1 cellular context compared by ENCODE assay signal in genomic region chr22:39003165-39003638, GRCh38.
TF ChIP-seq lines count a peak whose summit lies in the region.

No MANE protein-coding gene starts in this region.

TF ChIP-seq in GM12878, 131 proteins besides CTCF, POLR2A, EP300 and RAD21 (continued from another document and continues in another):
- TF ChIP-seq CBX3 (IDR thresholded peaks at IDR 0.05; ENCODE audit: borderline replicate concordance, low read depth): no peak
- no peak for TF ChIP-seq ZNF622 (IDR thresholded peaks at IDR 0.05)
- TF ChIP-seq FOXK2 (IDR thresholded peaks at IDR 0.05): no peak
- no peak for TF ChIP-seq SIN3A (IDR thresholded peaks at IDR 0.05; ENCODE audit: low read depth, low read length)
- TF ChIP-seq LARP7 (IDR thresholded peaks at IDR 0.05): no peak
- no peak for TF ChIP-seq NR2C1 (IDR thresholded peaks at IDR 0.05)
- TF ChIP-seq TCF12 (IDR thresholded peaks at IDR 0.05; ENCODE audit: low read depth, low read length): 0 out of 2 replicates have a peak, but pooled peaks have one; percentile 65
- TF ChIP-seq HCFC1 (IDR thresholded peaks at IDR 0.05; ENCODE audit: low read length): no peak
- no peak for TF ChIP-seq BRCA1 (IDR thresholded peaks at IDR 0.05; ENCODE audit: low read depth, low read length)
- peak; percentile 69 for TF ChIP-seq EED (IDR thresholded peaks at IDR 0.05; ENCODE audit: low read depth)
- no peak for TF ChIP-seq HDAC6 (IDR thresholded peaks at IDR 0.05; ENCODE audit: unreplicated experiment)
- TF ChIP-seq FOXM1 (IDR thresholded peaks at IDR 0.05; ENCODE audit: low read depth, low read length): no peak
- no peak for TF ChIP-seq BCL11A (IDR thresholded peaks at IDR 0.05; ENCODE audit: low read depth, low read length)
- no peak for TF ChIP-seq ZBTB33 (IDR thresholded peaks at IDR 0.05)
- 0 out of 2 replicates have a peak, but pooled peaks have one; percentile 18 for TF ChIP-seq ATF7 (IDR thresholded peaks at IDR 0.05; ENCODE audit: low read depth)
- TF ChIP-seq MTA3 (IDR thresholded peaks at IDR 0.05; ENCODE audit: borderline replicate concordance, low read length): no peak
- no peak for TF ChIP-seq KDM1A (IDR thresholded peaks at IDR 0.05; ENCODE audit: borderline replicate concordance)
- no peak for TF ChIP-seq RELA (IDR thresholded peaks at IDR 0.05; ENCODE audit: borderline replicate concordance, partially characterized antibody)
- TF ChIP-seq KAT2A (conservative IDR thresholded peaks at IDR 0.05; ENCODE audit: control insufficient read depth, low read depth, low read length): no peak
- TF ChIP-seq ZBED1 (IDR thresholded peaks at IDR 0.05; ENCODE audit: borderline replicate concordance): no peak
- TF ChIP-seq BMI1 (IDR thresholded peaks at IDR 0.05; ENCODE audit: borderline replicate concordance): no peak
- TF ChIP-seq SUPT20H (IDR thresholded peaks at IDR 0.05; ENCODE audit: borderline replicate concordance, control insufficient read depth, low read depth, low read length): no peak
- no peak for TF ChIP-seq NFIC (IDR thresholded peaks at IDR 0.05; ENCODE audit: low read depth, low read length)
- no peak for TF ChIP-seq ZZZ3 (IDR thresholded peaks at IDR 0.05; ENCODE audit: control insufficient read depth, insufficient read length, low read depth)
- TF ChIP-seq ZNF274 (IDR thresholded peaks at IDR 0.05; ENCODE audit: insufficient read depth, insufficient read length): no peak
- TF ChIP-seq NR2F1 (conservative IDR thresholded peaks at IDR 0.05): peak; percentile 63; the same call in 1 of the 2 replicates
- TF ChIP-seq ZNF217 (IDR thresholded peaks at IDR 0.05): no peak
- no peak for TF ChIP-seq CUX1 (IDR thresholded peaks at IDR 0.05; ENCODE audit: insufficient replicate concordance, low read depth, low read length)
- TF ChIP-seq KLF5 (IDR thresholded peaks at IDR 0.05; ENCODE audit: partially characterized antibody): no peak
- TF ChIP-seq CHD4 (IDR thresholded peaks at IDR 0.05): no peak
- peak; percentile 49; the same call in 1 of the 2 replicates for TF ChIP-seq DPF2 (IDR thresholded peaks at IDR 0.05)
- no peak for TF ChIP-seq ZBTB4 (CRISPR knock-in tag; IDR thresholded peaks at IDR 0.05)
- no peak for TF ChIP-seq ATF2 (IDR thresholded peaks at IDR 0.05; ENCODE audit: low read length)
- no peak for TF ChIP-seq REST (IDR thresholded peaks at IDR 0.05; ENCODE audit: low read depth, low read length)
- TF ChIP-seq MLLT1 (IDR thresholded peaks at IDR 0.05): peak; percentile 71
- TF ChIP-seq SREBF1 (IDR thresholded peaks at IDR 0.05; ENCODE audit: low read length): no peak
- no peak for TF ChIP-seq CBX5 (IDR thresholded peaks at IDR 0.05; ENCODE audit: low read depth)
- TF ChIP-seq ELK1 (IDR thresholded peaks at IDR 0.05; ENCODE audit: low read depth, low read length): peak; percentile 76; the same call in 1 of the 2 replicates
- TF ChIP-seq BACH1 (IDR thresholded peaks at IDR 0.05; ENCODE audit: borderline replicate concordance): no peak
- no peak for TF ChIP-seq POU2F2 (IDR thresholded peaks at IDR 0.05; ENCODE audit: borderline replicate concordance, low read depth, low read length)
- no peak for TF ChIP-seq CBFB (IDR thresholded peaks at IDR 0.05; ENCODE audit: low read depth)
- TF ChIP-seq ESRRA (IDR thresholded peaks at IDR 0.05; ENCODE audit: low read length): no peak
- TF ChIP-seq MYC (IDR thresholded peaks at IDR 0.05; ENCODE audit: insufficient read depth, insufficient read length, insufficient replicate concordance, low read length, severe bottlenecking): no peak
- TF ChIP-seq GATAD2B (conservative IDR thresholded peaks at IDR 0.05; ENCODE audit: low read depth): no peak; the same call in 1 of the 2 replicates
- no peak for TF ChIP-seq NFYA (IDR thresholded peaks at IDR 0.05; ENCODE audit: borderline replicate concordance, low read depth, low read length)
- no peak; the same call in 1 of the 2 replicates for TF ChIP-seq YY1 (IDR thresholded peaks at IDR 0.05; ENCODE audit: low read depth, low read length)
- peak; percentile 57; the same call in 1 of the 2 replicates for TF ChIP-seq NBN (IDR thresholded peaks at IDR 0.05)
- no peak for TF ChIP-seq IRF3 (IDR thresholded peaks at IDR 0.05)
